Comparison of ENCODE assay signal across 20 cellular contexts in the genomic region with DNA sequence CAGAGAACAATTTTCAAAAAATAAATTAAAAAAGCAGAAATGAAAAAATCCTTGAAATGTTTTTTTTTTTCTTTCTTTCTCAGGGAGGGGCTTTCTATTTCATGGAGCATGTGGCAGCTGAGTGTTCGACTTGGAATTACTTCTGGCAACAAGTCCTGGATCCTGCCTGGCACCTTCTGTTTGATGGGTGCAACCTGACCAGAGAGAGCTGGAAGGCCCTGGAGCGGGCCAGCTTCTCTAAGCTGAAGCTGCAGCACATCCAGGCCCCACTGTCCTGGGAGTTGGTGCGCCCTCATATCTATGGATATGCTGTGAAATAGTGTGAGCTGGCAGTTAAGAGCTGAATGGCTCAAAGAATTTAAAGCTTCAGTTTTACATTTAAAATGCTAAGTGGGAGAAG. TPM values are rescaled to one million over a fixed set of nuclear protein-coding genes. Genes with fewer than 3 reads are reported as not detected.
"Had no signal": no experiment of that assay in that cellular context is flagged by ENCODE, and none has a peak within 500 bp of the region (broad histone marks: within the 10 kb centered on the region; RNA-seq: fewer than 3 reads in every experiment).

No MANE protein-coding gene starts in this region.

- H3K27me3 ChIP-seq: body of pancreas, dorsolateral prefrontal cortex, SJSA1, stomach, transverse colon had no signal

- H3K36me3 ChIP-seq: SJSA1 had no signal

- DNase-seq: activated CD4-positive, alpha-beta T cell treated with anti-CD3 and anti-CD28 coated beads for 4 hours; activated CD8-positive, alpha-beta memory T cell treated with anti-CD3 and anti-CD28 coated beads, Interleukin-2, amount 50 U/mL, for 48 hours; activated CD8-positive, alpha-beta T cell treated with anti-CD3 and anti-CD28 coated beads, Interleukin-2, amount 10 ng/mL, durations not matched to agents 7 days and 5 days; activated naive CD4-positive, alpha-beta T cell treated with anti-CD3 and anti-CD28 coated beads for 36 hours; body of pancreas; left colon; mesenchymal stem cell; occipital lobe; stimulated activated CD4-positive, alpha-beta T cell treated with anti-CD3 and anti-CD28 coated beads, Interleukin-15, amount 100 ng/mL, for 24 hours; stimulated activated CD4-positive, alpha-beta T cell treated with anti-CD3 and anti-CD28 coated beads, Interleukin-4, amount 100 ng/mL, for 24 hours; stomach; T1000; transverse colon had no signal

- H3K27ac ChIP-seq: SJSA1, VCaP had no signal

- H3K4me3 ChIP-seq: body of pancreas, SJSA1 had no signal

- ATAC-seq: activated CD8-positive, alpha-beta T cell treated with anti-CD3 and anti-CD28 coated beads, Interleukin-2, amount 10 ng/mL, durations not matched to agents 7 days and 5 days; body of pancreas; esophagus mucosa; left colon had no signal

- FAIRE-seq: endometrium had no signal

- H3K9me3 ChIP-seq: body of pancreas, SJSA1, stomach, transverse colon had no signal

RNA-seq across cellular contexts. Expression of gene HIGD1C, which starts 22.5 kb away (rescaled TPM):
- total RNA-seq: activated CD8-positive, alpha-beta T cell treated with anti-CD3 and anti-CD28 coated beads, Interleukin-2, amount 10 ng/mL, durations not matched to agents 7 days and 5 days; activated naive CD4-positive, alpha-beta T cell treated with anti-CD3 and anti-CD28 coated beads for 36 hours; activated T-helper 17 cell treated with anti-CD3 and anti-CD28 coated beads, Interleukin-2, amount 50 U/mL, for 72 hours; body of pancreas; esophagus mucosa; left colon; occipital lobe; SJSA1; stomach; transverse colon had no signal
- polyA plus RNA-seq: adipose tissue, stomach had no signal
